11 cellular contexts compared by ENCODE assay signal in genomic region chr2:101725515-101726192, GRCh38. TPM values are rescaled to one million over a fixed set of nuclear protein-coding genes. Genes with fewer than 3 reads are reported as not detected.
A peak's percentile ranks its signal among the peaks of the same experiment; 100 is the strongest.
DNase-seq lines count a peak whose midpoint lies in the region; ATAC-seq and TF ChIP-seq lines count a peak whose summit lies in the region.
"Had no signal": no experiment of that assay in that cellular context is flagged by ENCODE, and none has a peak within 500 bp of the region (broad histone marks: within the 10 kb centered on the region; RNA-seq: fewer than 3 reads in every experiment).

No MANE protein-coding gene starts in this region.

- H3K79me2 ChIP-seq in Loucy (ENCODE audit: insufficient read depth, low read length): peaks cover 100% of the 10 kb centered on the region

- H2AFZ ChIP-seq in Loucy (ENCODE audit: low read length): no peak overlapping the region

- peak overlapping the region in 5 of 10 donors; percentile 3 to 46 (median 31) for H3K4me3 Mint-ChIP-seq in naive thymus-derived CD8-positive, alpha-beta T cell

- H3K36me3 Mint-ChIP-seq in naive thymus-derived CD8-positive, alpha-beta T cell: peaks cover 0 to 3% (median 0%) of the 10 kb centered on the region in 3 donors

- no peak overlapping the region for H3K4me2 ChIP-seq in Loucy (ENCODE audit: low read depth, low read length, poor library complexity, severe bottlenecking)

- H3K4me3 ChIP-seq in Loucy (ENCODE audit: low read length, poor library complexity, severe bottlenecking) (no peak overlapping the region), dorsolateral prefrontal cortex (no peak overlapping the region)
- H3K4me3 ChIP-seq: vagina had no signal

- H3K9me2 ChIP-seq in Loucy (replicated peaks; ENCODE audit: low read depth, low read length): no peaks in the 10 kb centered on the region

- H3K27me3 Mint-ChIP-seq in naive thymus-derived CD8-positive, alpha-beta T cell: no peaks in the 10 kb centered on the region

- H3K9me3 Mint-ChIP-seq in naive thymus-derived CD8-positive, alpha-beta T cell: peaks cover 0 to 6% (median 0%) of the 10 kb centered on the region in 9 donors

- no peaks in the 10 kb centered on the region for H3K9me3 ChIP-seq in Loucy (ENCODE audit: insufficient read depth, low read depth, low read length)
- H3K9me3 ChIP-seq: vagina had no signal

- H3K4me1 Mint-ChIP-seq in naive thymus-derived CD8-positive, alpha-beta T cell: peaks cover 52 to 98% (median 93%) of the 10 kb centered on the region in 4 donors

- no peaks in the 10 kb centered on the region for H3K36me3 ChIP-seq in Loucy (ENCODE audit: insufficient read depth, low read length)
- H3K36me3 ChIP-seq: vagina had no signal

- H3K27me3 ChIP-seq in Loucy (ENCODE audit: insufficient read depth, low read length, poor library complexity, severe bottlenecking) (no peaks in the 10 kb centered on the region), dorsolateral prefrontal cortex (no peaks in the 10 kb centered on the region)
- H3K27me3 ChIP-seq: vagina had no signal

- no peaks in the 10 kb centered on the region for H3F3A ChIP-seq in Loucy (ENCODE audit: low read depth)

- peak overlapping the region in 39 of 59 donors; percentile 0 to 73 (median 33) for H3K27ac ChIP-seq in dorsolateral prefrontal cortex
- H3K27ac ChIP-seq: epithelial cell of prostate, vagina had no signal

- H3K9ac ChIP-seq in Loucy (ENCODE audit: low read depth, low read length, poor library complexity, severe bottlenecking): no peak overlapping the region

- TF ChIP-seq CTCF in Loucy (conservative IDR thresholded peaks at IDR 0.05; ENCODE audit: low read length): peak; percentile 54
- TF ChIP-seq CTCF in dorsolateral prefrontal cortex (IDR thresholded peaks at IDR 0.05 in 54 of 56, conservative IDR thresholded peaks at IDR 0.05 in 2 of 56; ENCODE audit: low read depth in 1 of 56, partially characterized antibody in 56 of 56): peak in 39 of 56 donors; percentile 11 to 56 (median 32)

- intact Hi-C loops in dorsolateral prefrontal cortex (cut with DNase I): no loop called here

- H4K20me1 ChIP-seq in Loucy (ENCODE audit: insufficient read depth, low read length, poor library complexity, severe bottlenecking): peaks cover 88% of the 10 kb centered on the region

- POLR2A ChIA-PET in naive thymus-derived CD8-positive, alpha-beta T cell (lab: Charles Lee): interaction anchor here (0.6 to 2.2 kb wide), 5 partner anchors 19 to 306 kb away, joined by 3 to 6 read pairs (median 3); no protein-coding TSS in a partner anchor

- H3K4me1 ChIP-seq in Loucy (ENCODE audit: insufficient read depth, low read length, poor library complexity, severe bottlenecking): peaks cover 17% of the 10 kb centered on the region

- peak overlapping the region in 8 of 10 donors; percentile 10 to 99 (median 41) for H3K27ac Mint-ChIP-seq in naive thymus-derived CD8-positive, alpha-beta T cell

- no peak for ATAC-seq in naive thymus-derived CD8-positive, alpha-beta T cell

- DNase-seq in ELR (ENCODE audit: low read depth) (peak; percentile 49), dorsolateral prefrontal cortex (no peak), COR-L47 (lab: John Stamatoyannopoulos, UW) (no peak), nucleus accumbens (lab: John Stamatoyannopoulos, UW) (no peak), NCI-H1417 (lab: John Stamatoyannopoulos, UW) (no peak), NCI-H748 treated with DMSO at 0.1 percent for 48 hours (lab: John Stamatoyannopoulos, UW) (no peak)
- peak in 4 of 10 donors; percentile 15 to 65 (median 38) for DNase-seq in naive thymus-derived CD8-positive, alpha-beta T cell
- DNase-seq: NCI-H1930 had no signal

RNA-seq across cellular contexts. Expression of gene MAP4K4, which starts 28.1 kb away (rescaled TPM):
- 100 to 1,000 TPM; 137 to 701 (median 262) TPM for total RNA-seq in dorsolateral prefrontal cortex
- total RNA-seq in naive thymus-derived CD8-positive, alpha-beta T cell: 100 to 1,000 TPM; 116 to 122 TPM
- polyA plus RNA-seq in naive thymus-derived CD8-positive, alpha-beta T cell: 10 to 100 TPM in 2 of 3 donors, 1 to 10 TPM in 1; 9.5 to 26.6 (median 13.0) TPM
